In the genomic region with DNA sequence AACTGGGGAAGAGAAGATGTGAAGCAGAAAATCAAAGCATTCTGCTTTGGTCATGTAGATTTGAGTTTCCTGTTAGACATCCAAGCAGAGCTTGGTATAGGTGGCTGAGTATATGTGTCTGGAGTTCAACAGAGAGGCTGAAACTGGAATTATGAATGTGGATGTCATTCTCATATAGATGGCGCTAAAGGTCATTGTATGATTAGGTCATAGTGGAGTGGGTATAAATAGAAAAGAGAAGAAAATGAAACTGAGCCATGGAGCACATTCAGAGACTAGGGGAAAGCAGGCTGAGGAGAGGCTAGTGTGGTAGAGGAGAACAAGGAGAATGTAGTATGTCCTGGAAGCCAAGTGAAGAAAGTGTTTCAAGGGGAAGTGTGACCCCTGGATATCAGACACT, we compare ENCODE assay signal across 11 cellular contexts.
DNase-seq lines count a peak whose midpoint lies in the region; ATAC-seq, FAIRE-seq and TF ChIP-seq lines count a peak whose summit lies in the region.
"Had no signal": no experiment of that assay in that cellular context is flagged by ENCODE, and none has a peak within 500 bp of the region (broad histone marks: within the 10 kb centered on the region; RNA-seq: fewer than 3 reads in every experiment).

No MANE protein-coding gene starts in this region.

- TF ChIP-seq POLR2A in H54 (IDR thresholded peaks at IDR 0.05; ENCODE audit: low read depth, low read length), result no peak

- peak; percentile 6 for DNase-seq in GM13977 (ENCODE audit: low spot score)
- peak; percentile 11 for DNase-seq in SK-MEL-5 (ENCODE audit: low read depth, low spot score)
- no peak for DNase-seq in stimulated activated CD4-positive, alpha-beta T cell treated with anti-CD3 and anti-CD28 coated beads, Interleukin-4, amount 100 ng/mL, for 4 hours
- DNase-seq in H54 (ENCODE audit: insufficient read length, low spot score), result no peak
- no peak for DNase-seq in NCI-H2171 treated with DMSO at 0.1 percent for 48 hours (lab: John Stamatoyannopoulos, UW)
- DNase-seq: amniotic stem cell, NCI-H1105 had no signal

- peak; percentile 24 for TF ChIP-seq CTCF in GM13977 (IDR thresholded peaks at IDR 0.05; ENCODE audit: extremely low read depth, insufficient read depth, missing control alignments)

- in situ Hi-C loops in GM13977 (cut with MboI; ENCODE audit: low pct_unique_long_range_greater_than_20kb, low sequenced_read_pairs, unreplicated experiment), result no loop called here
- in situ Hi-C loops in SK-MEL-5 (cut with HindIII; ENCODE audit: low pct_unique_long_range_greater_than_20kb, low sequenced_read_pairs), result no loop called here

- ATAC-seq in GM21423 (IDR thresholded peaks at IDR 0.05; ENCODE audit: unreplicated experiment), result peak; percentile 59
- ATAC-seq in HG03442 (IDR thresholded peaks at IDR 0.05; ENCODE audit: unreplicated experiment), result peak; percentile 64
- no peak for ATAC-seq in HG02678 (IDR thresholded peaks at IDR 0.05; ENCODE audit: unreplicated experiment)

- no peak for FAIRE-seq in H54 (lab: Jason Lieb, UNC)
- FAIRE-seq: keratinocyte had no signal

Comparison
In these comparisons a context has a peak if more than half of its experiments do, and no peak if none do; other contexts are left out.
1. DNase-seq: peak in GM13977 (single experiment) and SK-MEL-5 (single experiment); none in stimulated activated CD4-positive, alpha-beta T cell treated with anti-CD3 and anti-CD28 coated beads, Interleukin-4, amount 100 ng/mL, for 4 hours (0 of 2), H54 (single experiment) and NCI-H2171 treated with DMSO at 0.1 percent for 48 hours (single experiment).